ENCODE assay signal across 1 cellular context in genomic region chr6:35166160-35166919, GRCh38.
TF ChIP-seq lines count a peak whose summit lies in the region.

No MANE protein-coding gene starts in this region.

TF ChIP-seq in WTC11, 78 proteins besides CTCF, POLR2A, EP300 and RAD21:
- TF ChIP-seq ESRRA (CRISPR knock-in tag; IDR thresholded peaks at IDR 0.05; ENCODE audit: borderline replicate concordance) (no peak), FOXK1 (CRISPR knock-in tag; IDR thresholded peaks at IDR 0.05) (no peak), GTF2I (CRISPR knock-in tag; conservative IDR thresholded peaks at IDR 0.05) (no peak), FOXP4 (CRISPR knock-in tag; IDR thresholded peaks at IDR 0.05) (no peak), E2F4 (CRISPR knock-in tag; IDR thresholded peaks at IDR 0.05; ENCODE audit: borderline replicate concordance, low read depth) (no peak), ZNF219 (CRISPR knock-in tag; IDR thresholded peaks at IDR 0.05; ENCODE audit: borderline replicate concordance) (no peak), MLX (CRISPR knock-in tag; IDR thresholded peaks at IDR 0.05) (no peak), NFATC4 (CRISPR knock-in tag; IDR thresholded peaks at IDR 0.05) (no peak)
